20 cellular contexts compared by ENCODE assay signal in the genomic region with DNA sequence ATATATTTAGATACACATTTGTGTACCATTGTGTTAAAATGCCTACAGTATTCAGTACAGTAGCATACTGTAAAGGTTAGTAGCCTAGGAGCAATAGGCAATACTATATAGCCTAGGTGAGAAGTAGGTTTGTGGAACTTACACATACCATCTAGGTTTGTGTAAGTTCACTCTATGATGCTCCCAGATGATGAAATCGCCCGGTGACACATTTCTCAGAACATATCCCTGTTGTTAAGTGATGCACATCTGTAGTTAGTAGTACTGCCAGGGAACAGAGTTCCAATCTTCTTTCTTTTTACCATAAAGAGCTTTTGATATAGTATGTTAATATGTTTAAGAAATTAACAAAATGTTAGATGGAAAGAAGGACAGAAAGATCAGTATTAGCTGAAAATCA.
DNase-seq lines count a peak whose midpoint lies in the region; ATAC-seq and TF ChIP-seq lines count a peak whose summit lies in the region.
"Had no signal": no experiment of that assay in that cellular context is flagged by ENCODE, and none has a peak within 500 bp of the region (broad histone marks: within the 10 kb centered on the region; RNA-seq: fewer than 3 reads in every experiment).

No MANE protein-coding gene starts in this region.

- H2BK20ac ChIP-seq in IMR-90 (ENCODE audit: low read depth, low read length): no peak overlapping the region

- dilution Hi-C loops in IMR-90 (cut with HindIII; ENCODE audit: low sequenced_read_pairs, unreplicated experiment): no loop called here

- no peak overlapping the region for H2BK120ac ChIP-seq in IMR-90 (ENCODE audit: low read depth, low read length)

- H3K4me2 ChIP-seq in IMR-90 (ENCODE audit: low read depth, low read length): no peak overlapping the region

- WGBS in IMR-90 (ENCODE audit: extremely low coverage in 2 of 2, insufficient read length in 1 of 2), 2 experiments: no CpG with 5 or more reads among the region's 2 CpGs

- no peak overlapping the region for H3K4me3 ChIP-seq in IMR-90 (ENCODE audit: insufficient read depth, low read depth, low read length)
- H3K4me3 ChIP-seq in epithelial cell of esophagus (ENCODE audit: low read length): no peak overlapping the region
- H3K4me3 ChIP-seq: MG63, Peyer's patch had no signal

- H3K56ac ChIP-seq in IMR-90 (ENCODE audit: extremely low read depth, insufficient read depth, low read length): no peak overlapping the region

- H4K91ac ChIP-seq in IMR-90 (ENCODE audit: insufficient read depth, low read depth, low read length): no peak overlapping the region

- no peak overlapping the region for H3K18ac ChIP-seq in IMR-90 (ENCODE audit: low read depth, low read length)

- no peaks in the 10 kb centered on the region for H3K9me3 Mint-ChIP-seq in activated CD4-positive, alpha-beta T cell treated with anti-CD3 and anti-CD28 coated beads for 36 hours (ENCODE audit: low read depth)

- H3K36me3 Mint-ChIP-seq in activated CD4-positive, alpha-beta T cell treated with anti-CD3 and anti-CD28 coated beads for 36 hours (ENCODE audit: low read depth): peaks cover 40% of the 10 kb centered on the region

- TF ChIP-seq CTCF in IMR-90 (conservative IDR thresholded peaks at IDR 0.05; ENCODE audit: low read depth, low read length): no peak
- TF ChIP-seq CTCF in epithelial cell of esophagus (IDR thresholded peaks at IDR 0.05; ENCODE audit: insufficient read depth, low read depth, low read length, missing control alignments): no peak

- no peak overlapping the region for H3K4me3 Mint-ChIP-seq in activated CD4-positive, alpha-beta T cell treated with anti-CD3 and anti-CD28 coated beads for 36 hours

- no peaks in the 10 kb centered on the region for H3K4me1 ChIP-seq in IMR-90 (ENCODE audit: control insufficient read depth, insufficient read depth, low read length)
- H3K4me1 ChIP-seq: Peyer's patch had no signal

- no peak overlapping the region for H2AFZ ChIP-seq in IMR-90 (replicated peaks; ENCODE audit: low read length, poor library complexity)

- no peak overlapping the region for H2AK9ac ChIP-seq in IMR-90 (replicated peaks; ENCODE audit: low read depth, low read length, poor library complexity)

- no peak for TF ChIP-seq POLR2A in IMR-90 (IDR thresholded peaks at IDR 0.05; ENCODE audit: low read depth, low read length)

- peak; percentile 24 for DNase-seq in activated CD4-positive, alpha-beta T cell treated with anti-CD3 and anti-CD28 coated beads for 36 hours
- no peak for DNase-seq in activated CD4-positive, alpha-beta T cell treated with anti-CD3 and anti-CD28 coated beads for 48 hours
- DNase-seq in IMR-90 (peak; percentile 41), epithelial cell of esophagus (ENCODE audit: low read depth) (peak; percentile 74), kidney tubule cell (ENCODE audit: low spot score) (peak; percentile 8), cerebellar cortex (ENCODE audit: low spot score) (no peak), hippocampal formation (lab: John Stamatoyannopoulos, UW) (no peak)
- DNase-seq: EL, KG1, MG63, NCI-H187 treated with DMSO at 0.1 percent for 48 hours, NCI-H2171, NCI-H446 treated with DMSO at 0.1 percent for 48 hours, NCI-H774, Peyer's patch, SIG-M5 had no signal

- no peak overlapping the region for H4K5ac ChIP-seq in IMR-90 (ENCODE audit: low read depth, low read length)

- no peaks in the 10 kb centered on the region for H4K20me1 ChIP-seq in IMR-90 (ENCODE audit: insufficient read depth, low read length)

- H2BK15ac ChIP-seq in IMR-90 (ENCODE audit: low read depth, low read length): no peak overlapping the region

- H3K27me3 Mint-ChIP-seq in activated CD4-positive, alpha-beta T cell treated with anti-CD3 and anti-CD28 coated beads for 36 hours: no peaks in the 10 kb centered on the region

- no TSS peak for BruUV-seq in IMR-90 (replicated peaks; lab: Mats Ljungman, UMichigan)

- no peaks in the 10 kb centered on the region for H3K9me3 ChIP-seq in IMR-90 (ENCODE audit: control insufficient read depth, insufficient read depth, low read length)
- H3K9me3 ChIP-seq: MG63, Peyer's patch had no signal

- CTCF ChIA-PET in activated CD4-positive, alpha-beta T cell treated with anti-CD3 and anti-CD28 coated beads for 36 hours (lab: Charles Lee): no interaction called here
- CTCF ChIA-PET in IMR-90 (lab: Yijun Ruan, JAX): no interaction called here

- H3K14ac ChIP-seq in IMR-90 (replicated peaks; ENCODE audit: low read depth, low read length): no peak overlapping the region

- ATAC-seq in activated CD4-positive, alpha-beta T cell treated with anti-CD3 and anti-CD28 coated beads for 36 hours: peak; percentile 44
- ATAC-seq in IMR-90 (ENCODE audit: low read depth): no peak
- ATAC-seq in GM21576 (IDR thresholded peaks at IDR 0.05; ENCODE audit: unreplicated experiment): no peak
- ATAC-seq: HCT116 had no signal

- no peak overlapping the region for H3K23ac ChIP-seq in IMR-90 (ENCODE audit: low read depth, low read length)

- H4K8ac ChIP-seq in IMR-90 (ENCODE audit: low read depth in 2 of 2, low read length in 2 of 2): no peak overlapping the region

- no peaks in the 10 kb centered on the region for H3K9me1 ChIP-seq in IMR-90 (ENCODE audit: insufficient read depth, low read length)

- intact Hi-C loops in activated CD4-positive, alpha-beta T cell treated with anti-CD3 and anti-CD28 coated beads for 36 hours (cut with DNase I, micrococcal nuclease): no loop called here
- intact Hi-C loops in IMR-90 (cut with micrococcal nuclease): no loop called here

- no peak for TF ChIP-seq RAD21 in IMR-90 (IDR thresholded peaks at IDR 0.05; ENCODE audit: low read length)

- H3K79me1 ChIP-seq in IMR-90 (ENCODE audit: low read depth in 1 of 2, low read length in 2 of 2): no peaks in the 10 kb centered on the region

- no peak overlapping the region for H2BK5ac ChIP-seq in IMR-90 (ENCODE audit: low read depth, low read length, poor library complexity, severe bottlenecking)

- H3K27ac ChIP-seq in IMR-90 (ENCODE audit: insufficient read depth, low read length): no peak overlapping the region
- H3K27ac ChIP-seq: C4-2B, HL-60, Peyer's patch had no signal

- peaks cover 8% of the 10 kb centered on the region for H3K36me3 ChIP-seq in IMR-90 (ENCODE audit: control insufficient read depth, insufficient read depth, low read length)

- in situ Hi-C loops in IMR-90 (cut with MboI; ENCODE audit: low sequenced_read_pairs): no loop called here

- no peak overlapping the region for H3K9ac ChIP-seq in IMR-90 (ENCODE audit: low read depth, low read length)

- H2AK5ac ChIP-seq in IMR-90 (ENCODE audit: low read depth, low read length): no peak overlapping the region

- POLR2A ChIA-PET in activated CD4-positive, alpha-beta T cell treated with anti-CD3 and anti-CD28 coated beads for 36 hours (lab: Charles Lee): no interaction called here
- POLR2A ChIA-PET in IMR-90 (lab: Charles Lee; ENCODE audit: unreplicated experiment): no interaction called here

- H3K4ac ChIP-seq in IMR-90 (ENCODE audit: low read depth, low read length): no peak overlapping the region

- H3K27ac Mint-ChIP-seq in activated CD4-positive, alpha-beta T cell treated with anti-CD3 and anti-CD28 coated beads for 36 hours: no peak overlapping the region

- no peaks in the 10 kb centered on the region for H3K4me1 Mint-ChIP-seq in activated CD4-positive, alpha-beta T cell treated with anti-CD3 and anti-CD28 coated beads for 36 hours

- no peaks in the 10 kb centered on the region for H3K27me3 ChIP-seq in IMR-90 (ENCODE audit: control insufficient read depth, insufficient read depth, low read length)
- H3K27me3 ChIP-seq: MG63, Peyer's patch had no signal

TF ChIP-seq in IMR-90, 13 proteins besides CTCF, POLR2A, EP300 and RAD21:
- TF ChIP-seq CEBPB (IDR thresholded peaks at IDR 0.05; ENCODE audit: low read depth, low read length) (peak; percentile 45; the same call in 1 of the 2 replicates), FOS (IDR thresholded peaks at IDR 0.05; ENCODE audit: low read depth, low read length) (no peak), MAZ (IDR thresholded peaks at IDR 0.05; ENCODE audit: borderline replicate concordance, low read depth, low read length) (no peak)

Comparison
In these comparisons a context has a peak if more than half of its experiments do, and no peak if none do; other contexts are left out.
1. DNase-seq: peak in activated CD4-positive, alpha-beta T cell treated with anti-CD3 and anti-CD28 coated beads for 36 hours (single experiment), IMR-90 (single experiment), epithelial cell of esophagus (single experiment) and kidney tubule cell (single experiment); none in activated CD4-positive, alpha-beta T cell treated with anti-CD3 and anti-CD28 coated beads for 48 hours (single experiment), cerebellar cortex (single experiment) and hippocampal formation (0 of 2).